ENCODE assay signal across 11 cellular contexts in genomic region chr6:105459049-105459448, GRCh38. TPM values are rescaled to one million over a fixed set of nuclear protein-coding genes. Genes with fewer than 3 reads are reported as not detected.
DNase-seq lines count a peak whose midpoint lies in the region; ATAC-seq and TF ChIP-seq lines count a peak whose summit lies in the region.
"Had no signal": no experiment of that assay in that cellular context is flagged by ENCODE, and none has a peak within 500 bp of the region (broad histone marks: within the 10 kb centered on the region; RNA-seq: fewer than 3 reads in every experiment).

No MANE protein-coding gene starts in this region.

- H3K9ac ChIP-seq in trophoblast cell (ENCODE audit: low read length): no peak overlapping the region

- peak; percentile 88 for ATAC-seq in HG02571 (IDR thresholded peaks at IDR 0.05; ENCODE audit: unreplicated experiment)

- H2AK5ac ChIP-seq in trophoblast cell (ENCODE audit: low read length): no peak overlapping the region

- no peak overlapping the region for H4K8ac ChIP-seq in trophoblast cell (ENCODE audit: low read depth, low read length)

- no peak overlapping the region for H3K23ac ChIP-seq in trophoblast cell (ENCODE audit: low read length)

- H3K79me1 ChIP-seq in trophoblast cell (ENCODE audit: low read length): no peaks in the 10 kb centered on the region

- no peak overlapping the region for H3K4me3 Mint-ChIP-seq in type B pancreatic cell

- POLR2A ChIA-PET in PC-9 (lab: Charles Lee; ENCODE audit: unreplicated experiment): no interaction called here

- intact Hi-C loops in PC-9 (cut with micrococcal nuclease; ENCODE audit: unreplicated experiment): no loop called here

- no peak overlapping the region for H3K4me3 ChIP-seq in PC-9
- peak overlapping the region; percentile 56 for H3K4me3 ChIP-seq in trophoblast cell (ENCODE audit: low read depth, low read length)
- H3K4me3 ChIP-seq: cardiac muscle cell had no signal

- no peak overlapping the region for H2BK5ac ChIP-seq in trophoblast cell (ENCODE audit: low read depth, low read length, poor library complexity)

- no peak overlapping the region for H2AFZ ChIP-seq in PC-9
- no peak overlapping the region for H2AFZ ChIP-seq in trophoblast cell (ENCODE audit: insufficient read depth, low read length, poor library complexity)

- H3K9me3 ChIP-seq in PC-9 (ENCODE audit: insufficient read depth, low read depth) (peaks cover 12% of the 10 kb centered on the region; the same call in 1 of the 2 replicates), trophoblast cell (ENCODE audit: insufficient read depth, low read depth, low read length) (peaks cover 1% of the 10 kb centered on the region)
- H3K9me3 ChIP-seq: neutrophil had no signal

- CTCF ChIA-PET in PC-9 (lab: Charles Lee): no interaction called here

- H3K27me3 Mint-ChIP-seq in type B pancreatic cell: peaks cover 5% of the 10 kb centered on the region

- H3K4me1 ChIP-seq in PC-9 (replicated peaks; ENCODE audit: insufficient read depth) (peaks cover 12% of the 10 kb centered on the region), trophoblast cell (ENCODE audit: control insufficient read depth in 1 of 2, insufficient read depth in 2 of 2, low read length in 2 of 2) (no peaks in the 10 kb centered on the region)

- no peak overlapping the region for H2BK12ac ChIP-seq in trophoblast cell (ENCODE audit: low read length)

- no peaks in the 10 kb centered on the region for H3K4me1 Mint-ChIP-seq in type B pancreatic cell (ENCODE audit: unreplicated experiment)

- H3K14ac ChIP-seq in trophoblast cell (ENCODE audit: low read length): no peak overlapping the region

- H3K27ac Mint-ChIP-seq in type B pancreatic cell: no peak overlapping the region

- no TSS peak for BruUV-seq in PC-9 (replicated peaks; lab: Mats Ljungman, UMichigan)

- H2BK120ac ChIP-seq in trophoblast cell (ENCODE audit: insufficient read depth, low read length, poor library complexity): no peak overlapping the region

- H4K91ac ChIP-seq in trophoblast cell (ENCODE audit: low read depth, low read length): no peak overlapping the region

- H4K20me1 ChIP-seq in PC-9 (ENCODE audit: insufficient read depth): no peaks in the 10 kb centered on the region

- H3K36me3 Mint-ChIP-seq in type B pancreatic cell: no peaks in the 10 kb centered on the region

- no peaks in the 10 kb centered on the region for H3K9me3 Mint-ChIP-seq in type B pancreatic cell

- TF ChIP-seq CTCF in PC-9 (conservative IDR thresholded peaks at IDR 0.05) (no peak), type B pancreatic cell (conservative IDR thresholded peaks at IDR 0.05) (no peak)

- H3F3A ChIP-seq in PC-9 (ENCODE audit: insufficient read depth, low read depth): no peaks in the 10 kb centered on the region; the same call in 1 of the 2 replicates

- H3K79me2 ChIP-seq in PC-9 (ENCODE audit: low read depth) (no peaks in the 10 kb centered on the region), trophoblast cell (ENCODE audit: control insufficient read depth, insufficient read depth, low read length, poor library complexity) (no peaks in the 10 kb centered on the region)

- no peaks in the 10 kb centered on the region for H3K9me2 ChIP-seq in PC-9 (ENCODE audit: insufficient read depth)

- H3K27ac ChIP-seq in PC-9 (0 out of 2 replicates have a peak overlapping the region, but pooled peaks have one; percentile 33), trophoblast cell (ENCODE audit: low read depth, low read length) (no peak overlapping the region)
- H3K27ac ChIP-seq: cardiac muscle cell, neutrophil had no signal

- no CpG with 5 or more reads among the region's 9 CpGs for WGBS in trophoblast cell (ENCODE audit: extremely low coverage, insufficient coverage, insufficient read length)

- no peak overlapping the region for H4K12ac ChIP-seq in trophoblast cell (ENCODE audit: low read depth, low read length)

- H3K4ac ChIP-seq in trophoblast cell (ENCODE audit: low read depth, low read length): no peak overlapping the region

- H3K4me2 ChIP-seq in PC-9 (no peak overlapping the region), trophoblast cell (ENCODE audit: low read length) (no peak overlapping the region)

- H3K18ac ChIP-seq in trophoblast cell (ENCODE audit: low read length): no peak overlapping the region

- no peaks in the 10 kb centered on the region for H3K27me3 ChIP-seq in PC-9 (ENCODE audit: insufficient read depth, low read depth)
- no peaks in the 10 kb centered on the region for H3K27me3 ChIP-seq in trophoblast cell (ENCODE audit: insufficient read depth, low read length)
- H3K27me3 ChIP-seq: cardiac muscle cell, neutrophil had no signal

- no peaks in the 10 kb centered on the region for H3K36me3 ChIP-seq in PC-9 (ENCODE audit: low read depth)
- no peaks in the 10 kb centered on the region for H3K36me3 ChIP-seq in trophoblast cell (ENCODE audit: control insufficient read depth in 1 of 2, insufficient read depth in 2 of 2, low read length in 2 of 2)
- H3K36me3 ChIP-seq: cardiac muscle cell, neutrophil had no signal

- peak; percentile 65 for DNase-seq in NK-92 treated with Interleukin-12 subunit alpha and Interleukin-12 subunit beta, amount 100 ng/mL, for 24 hours (lab: John Stamatoyannopoulos, UW)
- no peak for DNase-seq in NK-92 (lab: John Stamatoyannopoulos, UW; ENCODE audit: unreplicated experiment)
- DNase-seq in PC-9: no peak
- DNase-seq in trophoblast cell: no peak
- no peak for DNase-seq in cerebellar nuclear complex (lab: John Stamatoyannopoulos, UW)
- no peak for DNase-seq in epidermal melanocyte (ENCODE audit: insufficient read length, low spot score)
- no peak for DNase-seq in type B pancreatic cell (ENCODE audit: extremely low spot score, unreplicated experiment)
- DNase-seq: NCI-H1436 treated with DMSO at 0.1 percent for 48 hours had no signal

RNA-seq across cellular contexts. Expression of gene PREP, which starts 56.2 kb away (rescaled TPM):
- total RNA-seq in PC-9 (2021) (35.8 and 36.7 TPM in 2 replicates), type B pancreatic cell (ENCODE audit: low replicate concordance) (41.9 and 54.4 TPM in 2 replicates)
- 45.1 and 45.2 TPM in 2 replicates for polyA plus RNA-seq in trophoblast cell (2013)
